In genomic region chr7:85469446-85469970, GRCh38 we compare ENCODE assay signal across 26 cellular contexts.
DNase-seq lines count a peak whose midpoint lies in the region; ATAC-seq and TF ChIP-seq lines count a peak whose summit lies in the region.
"Had no signal": no experiment of that assay in that cellular context is flagged by ENCODE, and none has a peak within 500 bp of the region (broad histone marks: within the 10 kb centered on the region; RNA-seq: fewer than 3 reads in every experiment).

No MANE protein-coding gene starts in this region.

- H3K9me3 Mint-ChIP-seq in activated T-helper 17 cell treated with anti-CD3 and anti-CD28 coated beads, Interleukin-2, amount 50 U/mL, for 72 hours: peaks cover 8% of the 10 kb centered on the region
- H3K9me3 Mint-ChIP-seq: activated naive CD8-positive, alpha-beta T cell treated with anti-CD3 and anti-CD28 coated beads, Interleukin-2, amount 10 ng/mL, durations not matched to agents 7 days and 5 days; endodermal cell; H9; nephron; T-helper 1 cell treated with Interleukin-12 subunit alpha and Interleukin-12 subunit beta and Interleukin-4 antibody, amounts not matched to agents 30 μg/mL and 1 μg/mL, for 36 hours had no signal

- DNase-seq in AG04449 (ENCODE audit: low read depth, low spot score): peak; percentile 16
- DNase-seq in H4 (ENCODE audit: low spot score): peak; percentile 36
- DNase-seq in adipocyte (ENCODE audit: low read depth): peak; percentile 86
- DNase-seq in fibroblast of the conjunctiva (ENCODE audit: low read depth): peak; percentile 81
- no peak for DNase-seq in activated T-cell treated with anti-CD3 and anti-CD28 coated beads, Interleukin-2, amount 50 U/mL, for 1 hour
- DNase-seq in aorta: no peak
- DNase-seq: activated effector memory CD4-positive, alpha-beta T cell treated with Interleukin-2 at 50 U/mL for 16 hours; activated naive CD8-positive, alpha-beta T cell treated with anti-CD3 and anti-CD28 coated beads, Interleukin-2, amount 10 ng/mL, durations not matched to agents 7 days and 5 days; brain microvascular endothelial cell; C1 segment of cervical spinal cord; colonic mucosa; endodermal cell; H9; immature natural killer cell; NCI-H1694 treated with DMSO at 0.1 percent for 48 hours; NCI-H2227 treated with DMSO at 0.1 percent for 48 hours; pancreas; right cardiac atrium; stomach; transverse colon had no signal

- H3K27me3 Mint-ChIP-seq in activated T-helper 17 cell treated with anti-CD3 and anti-CD28 coated beads, Interleukin-2, amount 50 U/mL, for 72 hours: no peaks in the 10 kb centered on the region
- H3K27me3 Mint-ChIP-seq: activated naive CD8-positive, alpha-beta T cell treated with anti-CD3 and anti-CD28 coated beads, Interleukin-2, amount 10 ng/mL, durations not matched to agents 7 days and 5 days had no signal

- no peak overlapping the region for H3K4me3 ChIP-seq in AG04449 (ENCODE audit: low read depth, low read length)
- H3K4me3 ChIP-seq in adipocyte (ENCODE audit: low read length): peak overlapping the region; percentile 45
- H3K4me3 ChIP-seq in aorta (ENCODE audit: low read length in 2 of 2): no peak overlapping the region
- H3K4me3 ChIP-seq: A549, colonic mucosa, pancreas, stomach, transverse colon had no signal

- 86 to 92% methylated on average over 1 of the region's 1 CpG for WGBS in aorta, 2 donors

- H3K9ac ChIP-seq in adipocyte (ENCODE audit: low read length): no peak overlapping the region
- H3K9ac ChIP-seq: KMS-11 had no signal

- no peak overlapping the region for H3K4me3 Mint-ChIP-seq in activated T-helper 17 cell treated with anti-CD3 and anti-CD28 coated beads, Interleukin-2, amount 50 U/mL, for 72 hours
- H3K4me3 Mint-ChIP-seq: activated naive CD8-positive, alpha-beta T cell treated with anti-CD3 and anti-CD28 coated beads, Interleukin-2, amount 10 ng/mL, durations not matched to agents 7 days and 5 days; endodermal cell; H9; immature natural killer cell; nephron; T-helper 1 cell treated with Interleukin-12 subunit alpha and Interleukin-12 subunit beta and Interleukin-4 antibody, amounts not matched to agents 30 μg/mL and 1 μg/mL, for 36 hours had no signal

- no peak for ATAC-seq in aorta (ENCODE audit: low FRiP score)
- ATAC-seq in activated T-helper 17 cell treated with anti-CD3 and anti-CD28 coated beads, Interleukin-2, amount 50 U/mL, for 72 hours (replicated peaks): no peak
- no peak for ATAC-seq in HG02759 (IDR thresholded peaks at IDR 0.05; ENCODE audit: unreplicated experiment)
- ATAC-seq: A549, pancreas, right cardiac atrium had no signal

- POLR2A ChIA-PET in AG04449 (lab: Yijun Ruan, JAX): no interaction called here

- H3K9me3 ChIP-seq in adipocyte (ENCODE audit: control insufficient read depth, low read length) (no peaks in the 10 kb centered on the region), aorta (ENCODE audit: control insufficient read depth, low read length) (no peaks in the 10 kb centered on the region)
- H3K9me3 ChIP-seq: A549, colonic mucosa, pancreas, stomach, transverse colon had no signal

- CTCF ChIA-PET in AG04449 (lab: Yijun Ruan, JAX): interaction anchor here (0.8 to 1.5 kb wide), 2 partner anchors 85 to 428 kb away, joined by 3 to 5 read pairs; no protein-coding TSS in a partner anchor

- intact Hi-C loops in aorta (cut with DNase I): loop anchor here in 1 of 2 donors (10.0 kb wide), 2 partner anchors 285 to 425 kb away; partner anchors contain the start of gene SEMA3D

- no peak overlapping the region for H3K27ac ChIP-seq in aorta (ENCODE audit: low read depth in 1 of 2, low read length in 2 of 2)
- H3K27ac ChIP-seq: A549, brain microvascular endothelial cell, colonic mucosa, KMS-11, pancreas, stomach, transverse colon had no signal

- no peaks in the 10 kb centered on the region for H3K36me3 Mint-ChIP-seq in activated T-helper 17 cell treated with anti-CD3 and anti-CD28 coated beads, Interleukin-2, amount 50 U/mL, for 72 hours (ENCODE audit: low read depth)
- H3K36me3 Mint-ChIP-seq: activated naive CD8-positive, alpha-beta T cell treated with anti-CD3 and anti-CD28 coated beads, Interleukin-2, amount 10 ng/mL, durations not matched to agents 7 days and 5 days; immature natural killer cell had no signal

- peaks cover 26% of the 10 kb centered on the region for H3K4me1 ChIP-seq in adipocyte (ENCODE audit: control insufficient read depth, insufficient read depth, low read length)
- no peaks in the 10 kb centered on the region for H3K4me1 ChIP-seq in aorta (ENCODE audit: control insufficient read depth in 1 of 2, insufficient read depth in 2 of 2, low read length in 2 of 2)
- H3K4me1 ChIP-seq: A549, colonic mucosa, pancreas, stomach, transverse colon had no signal

- no peaks in the 10 kb centered on the region for H3K27me3 ChIP-seq in adipocyte (replicated peaks; ENCODE audit: control insufficient read depth, insufficient read depth, low read length)
- H3K27me3 ChIP-seq in aorta (ENCODE audit: control insufficient read depth in 1 of 2, insufficient read depth in 2 of 2, low read length in 1 of 2): no peaks in the 10 kb centered on the region
- H3K27me3 ChIP-seq: brain microvascular endothelial cell, colonic mucosa, stomach, transverse colon had no signal

- no peaks in the 10 kb centered on the region for H3K4me1 Mint-ChIP-seq in activated T-helper 17 cell treated with anti-CD3 and anti-CD28 coated beads, Interleukin-2, amount 50 U/mL, for 72 hours
- H3K4me1 Mint-ChIP-seq: activated naive CD8-positive, alpha-beta T cell treated with anti-CD3 and anti-CD28 coated beads, Interleukin-2, amount 10 ng/mL, durations not matched to agents 7 days and 5 days; H9; nephron had no signal

- H3K27ac Mint-ChIP-seq in activated T-helper 17 cell treated with anti-CD3 and anti-CD28 coated beads, Interleukin-2, amount 50 U/mL, for 72 hours: no peak overlapping the region
- H3K27ac Mint-ChIP-seq: activated naive CD8-positive, alpha-beta T cell treated with anti-CD3 and anti-CD28 coated beads, Interleukin-2, amount 10 ng/mL, durations not matched to agents 7 days and 5 days; endodermal cell; H9; immature natural killer cell; nephron; T-helper 1 cell treated with Interleukin-12 subunit alpha and Interleukin-12 subunit beta and Interleukin-4 antibody, amounts not matched to agents 30 μg/mL and 1 μg/mL, for 36 hours had no signal

- no peak for TF ChIP-seq CTCF in AG04449 (IDR thresholded peaks at IDR 0.05; ENCODE audit: insufficient read depth, low read length, missing control alignments)

- H3K36me3 ChIP-seq in adipocyte (ENCODE audit: control insufficient read depth, insufficient read depth, low read length, severe bottlenecking) (no peaks in the 10 kb centered on the region), aorta (ENCODE audit: control insufficient read depth in 1 of 2, insufficient read depth in 2 of 2, low read length in 1 of 2) (no peaks in the 10 kb centered on the region)
- H3K36me3 ChIP-seq: brain microvascular endothelial cell, colonic mucosa, pancreas, stomach, transverse colon had no signal

Comparison
In these comparisons a context has a peak if more than half of its experiments do, and no peak if none do; other contexts are left out.
1. DNase-seq: peak in AG04449 (single experiment), H4 (single experiment), adipocyte (single experiment) and fibroblast of the conjunctiva (single experiment); none in activated T-cell treated with anti-CD3 and anti-CD28 coated beads, Interleukin-2, amount 50 U/mL, for 1 hour (single experiment) and aorta (0 of 2).